30 cellular contexts compared by ENCODE assay signal in genomic region chr4:39510348-39510929, GRCh38.
"Had no signal": no experiment of that assay in that cellular context is flagged by ENCODE, and none has a peak within 500 bp of the region (broad histone marks: within the 10 kb centered on the region; RNA-seq: fewer than 3 reads in every experiment).

No MANE protein-coding gene starts in this region.

- H3K9me3 Mint-ChIP-seq: activated T-cell treated with anti-CD3 and anti-CD28 coated beads, Interleukin-2, amount 50 U/mL, for 4 hours; activated T-helper 17 cell treated with anti-CD3 and anti-CD28 coated beads, Interleukin-2, amount 50 U/mL, for 72 hours; dendritic cell treated with granulocyte-macrophage colony-stimulating factor and Interleukin-4, amounts not matched to agents 40 ng/mL and 50 ng/mL, for 4 days; endodermal cell; immature natural killer cell; natural killer cell; neural progenitor cell had no signal

- H2AFZ ChIP-seq: neural progenitor cell had no signal

- H3K4me3 ChIP-seq: esophagus muscularis mucosa, heart left ventricle, neural progenitor cell, spleen, suprapubic skin, tibial artery, upper lobe of right lung had no signal

- H3K27ac ChIP-seq: esophagus muscularis mucosa, foreskin keratinocyte, heart left ventricle, neural progenitor cell, spleen, suprapubic skin, tibial artery, upper lobe of right lung, VCaP had no signal

- DNase-seq: activated CD4-positive, alpha-beta T cell treated with anti-CD3 and anti-CD28 coated beads for 48 hours; activated CD4-positive, alpha-beta T cell treated with anti-CD3 and anti-CD28 coated beads, Interleukin-2, amount 50 U/mL, for 48 hours; activated gamma-delta T cell treated with Interleukin-2 at 50 U/mL for 16 hours; activated naive CD4-positive, alpha-beta T cell treated with anti-CD3 and anti-CD28 coated beads, Interleukin-2, amount 50 U/mL, for 16 hours; activated T-cell treated with anti-CD3 and anti-CD28 coated beads, Interleukin-2, amount 50 U/mL, for 4 hours; amygdala; central memory CD4-positive, alpha-beta T cell; endodermal cell; foreskin keratinocyte; heart left ventricle; hypothalamus; immature natural killer cell; kidney; left colon; midbrain; natural killer cell; occipital lobe; right cardiac atrium; spleen; stimulated activated naive CD4-positive, alpha-beta T cell; T-helper 9 cell; tibial artery; upper lobe of right lung had no signal

- H3K9me3 ChIP-seq: esophagus muscularis mucosa, heart left ventricle, spleen, suprapubic skin, tibial artery, upper lobe of right lung had no signal

- H3K27me3 ChIP-seq: esophagus muscularis mucosa, foreskin keratinocyte, heart left ventricle, neural progenitor cell, spleen, suprapubic skin, tibial artery, upper lobe of right lung had no signal

- H3K4me1 Mint-ChIP-seq: activated T-helper 17 cell treated with anti-CD3 and anti-CD28 coated beads, Interleukin-2, amount 50 U/mL, for 72 hours; endodermal cell; immature natural killer cell; natural killer cell; neural progenitor cell had no signal

- H3K4me2 ChIP-seq: neural progenitor cell had no signal

- FAIRE-seq: kidney, TTC549 had no signal

- H3K4me3 Mint-ChIP-seq: activated T-cell treated with anti-CD3 and anti-CD28 coated beads, Interleukin-2, amount 50 U/mL, for 4 hours; activated T-helper 17 cell treated with anti-CD3 and anti-CD28 coated beads, Interleukin-2, amount 50 U/mL, for 72 hours; dendritic cell treated with granulocyte-macrophage colony-stimulating factor and Interleukin-4, amounts not matched to agents 40 ng/mL and 50 ng/mL, for 4 days; endodermal cell; immature natural killer cell; natural killer cell; neural progenitor cell had no signal

- H3K9ac ChIP-seq: neural progenitor cell had no signal

- H3K27me3 Mint-ChIP-seq: activated T-helper 17 cell treated with anti-CD3 and anti-CD28 coated beads, Interleukin-2, amount 50 U/mL, for 72 hours; dendritic cell treated with granulocyte-macrophage colony-stimulating factor and Interleukin-4, amounts not matched to agents 40 ng/mL and 50 ng/mL, for 4 days had no signal

- H3K4me1 ChIP-seq: esophagus muscularis mucosa, neural progenitor cell, spleen, suprapubic skin, upper lobe of right lung had no signal

- H3K27ac Mint-ChIP-seq: activated T-helper 17 cell treated with anti-CD3 and anti-CD28 coated beads, Interleukin-2, amount 50 U/mL, for 72 hours; dendritic cell treated with granulocyte-macrophage colony-stimulating factor and Interleukin-4, amounts not matched to agents 40 ng/mL and 50 ng/mL, for 4 days; endodermal cell; immature natural killer cell; natural killer cell; neural progenitor cell had no signal
